In the genomic region with DNA sequence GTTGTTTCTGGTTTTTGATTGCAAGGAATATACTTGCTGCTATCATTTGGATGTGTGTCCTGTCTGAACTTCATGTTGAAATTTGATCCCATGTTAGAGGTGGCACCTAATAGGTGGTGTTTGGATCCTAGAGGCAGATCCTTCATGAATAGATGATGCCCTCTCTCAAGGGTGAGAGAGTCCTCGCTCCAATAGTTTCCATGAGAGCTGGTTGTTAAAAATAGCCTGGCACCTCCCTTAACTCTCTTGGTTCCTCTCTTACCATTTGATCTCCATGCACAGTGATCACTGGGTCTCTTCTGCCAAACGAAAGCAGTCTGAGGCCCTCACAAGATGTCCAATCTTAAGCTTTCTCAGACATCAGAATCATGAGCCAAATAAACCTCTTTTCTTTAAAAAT, we compare ENCODE assay signal across 23 cellular contexts.
"Had no signal": no experiment of that assay in that cellular context is flagged by ENCODE, and none has a peak within 500 bp of the region (broad histone marks: within the 10 kb centered on the region; RNA-seq: fewer than 3 reads in every experiment).

No MANE protein-coding gene starts in this region.

- DNase-seq: colonic mucosa; cortex of kidney; dermis blood vessel endothelial cell; dorsolateral prefrontal cortex; effector CD4-positive, alpha-beta T cell; effector CD8-positive, alpha-beta T cell; effector memory CD4-positive, alpha-beta T cell; effector memory CD8-positive, alpha-beta T cell; endodermal cell; erythroblast; esophagus squamous epithelium; foreskin fibroblast; foreskin keratinocyte; foreskin melanocyte; gastrocnemius medialis; glutamatergic neuron; head of caudate nucleus; heart right ventricle had no signal

- H3K36me3 ChIP-seq: colonic mucosa, esophagus muscularis mucosa, esophagus squamous epithelium, gastrocnemius medialis, gastroesophageal sphincter, heart right ventricle had no signal

- H3K27ac ChIP-seq: colonic mucosa, coronary artery, dorsolateral prefrontal cortex, epithelial cell of prostate, esophagus muscularis mucosa, esophagus squamous epithelium, foreskin keratinocyte, gastrocnemius medialis, gastroesophageal sphincter, heart right ventricle had no signal

- H3K9me3 ChIP-seq: colonic mucosa, esophagus squamous epithelium, gastrocnemius medialis had no signal

- H3K4me1 ChIP-seq: colonic mucosa, esophagus muscularis mucosa, esophagus squamous epithelium, foreskin keratinocyte, gastrocnemius medialis, gastroesophageal sphincter, heart right ventricle had no signal

- ATAC-seq: effector memory CD8-positive, alpha-beta T cell; esophagus mucosa; foreskin keratinocyte; gastrocnemius medialis; gastroesophageal sphincter had no signal

- H3K27me3 ChIP-seq: colonic mucosa, dorsolateral prefrontal cortex, esophagus muscularis mucosa, esophagus squamous epithelium, foreskin keratinocyte, gastrocnemius medialis, gastroesophageal sphincter, heart right ventricle had no signal

- H3K4me3 ChIP-seq: colonic mucosa, coronary artery, dorsolateral prefrontal cortex, esophagus muscularis mucosa, esophagus squamous epithelium, gastrocnemius medialis, gastroesophageal sphincter, heart right ventricle had no signal
